In the genomic region with DNA sequence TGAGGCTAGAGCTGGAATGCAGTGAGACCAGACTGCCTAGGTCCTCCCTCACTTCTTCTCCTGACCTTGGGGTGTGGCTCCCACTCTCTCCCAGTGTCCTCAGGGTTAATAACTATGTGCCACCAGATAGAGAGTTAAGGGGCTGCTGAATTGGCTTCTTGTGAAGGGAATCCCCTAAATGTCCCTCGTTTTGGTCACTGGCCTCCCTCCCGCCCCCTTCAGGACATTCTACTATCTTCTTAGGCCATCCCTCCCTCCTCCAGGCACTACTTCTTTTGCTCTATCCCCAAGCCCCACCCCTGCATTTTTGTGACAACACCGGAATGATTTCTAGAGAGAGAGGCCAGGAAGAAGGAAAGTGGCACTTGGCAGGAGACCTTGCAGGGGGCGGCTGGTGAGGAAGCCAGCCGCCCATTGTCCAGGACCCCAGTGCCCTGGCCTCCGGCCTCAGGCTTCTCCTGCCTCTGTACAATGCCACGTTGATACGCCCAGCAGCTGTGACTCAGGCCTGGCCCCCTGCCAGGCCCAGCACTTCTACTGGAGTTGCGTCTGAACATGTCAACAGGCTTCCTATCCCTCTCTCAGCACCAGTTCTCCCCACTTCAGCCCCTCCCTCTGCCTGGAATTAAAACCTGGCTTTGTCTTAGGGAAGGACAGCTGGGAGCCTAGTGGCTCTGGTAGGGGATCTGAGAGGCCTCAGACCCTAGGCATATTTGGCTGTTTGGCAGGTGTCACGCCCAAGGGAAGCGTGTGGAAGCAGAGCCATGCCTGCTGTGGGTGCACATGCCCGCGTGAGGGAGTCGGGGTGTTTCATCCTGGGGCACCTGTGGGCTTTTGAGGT, we compare ENCODE assay signal across 8 cellular contexts. TPM values are rescaled to one million over a fixed set of nuclear protein-coding genes. Genes with fewer than 3 reads are reported as not detected.
DNase-seq lines count a peak whose midpoint lies in the region; ATAC-seq and TF ChIP-seq lines count a peak whose summit lies in the region.

No MANE protein-coding gene starts in this region.

- no peaks in the 10 kb centered on the region for H3K9me3 Mint-ChIP-seq in osteocyte (ENCODE audit: unreplicated experiment)

- peaks cover 10% of the 10 kb centered on the region for H3K36me3 Mint-ChIP-seq in osteocyte (ENCODE audit: unreplicated experiment)

- ATAC-seq in GM18873 (IDR thresholded peaks at IDR 0.05; ENCODE audit: low FRiP score, unreplicated experiment) (no peak), GM21360 (IDR thresholded peaks at IDR 0.05; ENCODE audit: unreplicated experiment) (no peak)

- H3K27ac Mint-ChIP-seq in osteocyte (ENCODE audit: unreplicated experiment): peak overlapping the region; percentile 96

- H3K4me1 Mint-ChIP-seq in osteocyte (ENCODE audit: unreplicated experiment): peaks cover 96% of the 10 kb centered on the region

- H3K27me3 Mint-ChIP-seq in osteocyte (ENCODE audit: unreplicated experiment): no peaks in the 10 kb centered on the region

- peak; percentile 61 for TF ChIP-seq CTCF in osteocyte (IDR thresholded peaks at IDR 0.05)

- DNase-seq in DMS79 treated with DMSO at 0.1 percent for 48 hours (lab: John Stamatoyannopoulos, UW) (peak; percentile 99), NAMALWA (ENCODE audit: low spot score) (peak; percentile 76), SIG-M5 treated with dmso at 0.1 percent for 504 hours (lab: John Stamatoyannopoulos, UW; ENCODE audit: unreplicated experiment) (peak; percentile 94), glomerular visceral epithelial cell (ENCODE audit: extremely low spot score) (peak; percentile 97), osteocyte (ENCODE audit: extremely low spot score, unreplicated experiment) (peak; percentile 97)
- peak; percentile 69 for DNase-seq in activated naive CD4-positive, alpha-beta T cell treated with anti-CD3 and anti-CD28 coated beads, Interleukin-2, amount 50 U/mL, for 16 hours

- peak overlapping the region; percentile 66 for H3K4me3 Mint-ChIP-seq in osteocyte (ENCODE audit: unreplicated experiment)

RNA-seq across cellular contexts. Expression of gene LMNA, which starts 9.1 kb away (rescaled TPM):
- 733 and 792 TPM in 2 replicates for total RNA-seq in osteocyte

RNA-seq across cellular contexts. Expression of gene SEMA4A, which starts 29.8 kb away (rescaled TPM):
- 1.6 and 1.8 TPM in 2 replicates for total RNA-seq in osteocyte

RNA-seq across cellular contexts. Expression of gene MEX3A, which starts 41.3 kb away (rescaled TPM):
- 19.8 and 20.7 TPM in 2 replicates for total RNA-seq in osteocyte
